Comparison of ENCODE assay signal across 10 cellular contexts in genomic region chr5:124596595-124597388, GRCh38.
DNase-seq lines count a peak whose midpoint lies in the region; ATAC-seq, FAIRE-seq and TF ChIP-seq lines count a peak whose summit lies in the region.
"Had no signal": no experiment of that assay in that cellular context is flagged by ENCODE, and none has a peak within 500 bp of the region (broad histone marks: within the 10 kb centered on the region; RNA-seq: fewer than 3 reads in every experiment).

No MANE protein-coding gene starts in this region.

- H4K20me1 ChIP-seq in DND-41 (ENCODE audit: insufficient read depth, low read length) = no peaks in the 10 kb centered on the region
- H4K20me1 ChIP-seq in endothelial cell of umbilical vein (replicated peaks; ENCODE audit: control insufficient read depth, extremely low read depth, insufficient read depth, low read length) = no peaks in the 10 kb centered on the region
- no peaks in the 10 kb centered on the region for H4K20me1 ChIP-seq in neural progenitor cell (ENCODE audit: low read depth)

- POLR2A ChIA-PET in endothelial cell of umbilical vein (lab: Charles Lee) = interaction anchor here (0.8 to 3.9 kb wide), 4 partner anchors 54 to 926 kb away, joined by 3 to 27 read pairs (median 4); no protein-coding TSS in a partner anchor

- H3K27me3 Mint-ChIP-seq in neural progenitor cell (ENCODE audit: insufficient read depth, low read depth) = no peaks in the 10 kb centered on the region

- H3K9me3 Mint-ChIP-seq in neural progenitor cell = no peaks in the 10 kb centered on the region
- H3K9me3 Mint-ChIP-seq: activated naive CD4-positive, alpha-beta T cell treated with anti-CD3 and anti-CD28 coated beads, Interleukin-2, amount 10 ng/mL, durations not matched to agents 7 days and 5 days had no signal

- no peak for TF ChIP-seq EP300 in esophagus muscularis mucosa (IDR thresholded peaks at IDR 0.05)

- 0 out of 2 replicates have a peak overlapping the region, but pooled peaks have one; percentile 1 for H3K27ac ChIP-seq in DND-41 (ENCODE audit: low read length)
- peak overlapping the region; percentile 99 for H3K27ac ChIP-seq in endothelial cell of umbilical vein (ENCODE audit: insufficient read depth, low read depth, low read length)
- H3K27ac ChIP-seq in neural progenitor cell = no peak overlapping the region
- H3K27ac ChIP-seq in gastrocnemius medialis = no peak overlapping the region
- H3K27ac ChIP-seq in esophagus muscularis mucosa (replicated peaks in 1 of 4) = no peak overlapping the region
- H3K27ac ChIP-seq: thoracic aorta had no signal

- H2AFZ ChIP-seq in DND-41 (ENCODE audit: low read depth, low read length) = no peak overlapping the region
- H2AFZ ChIP-seq in endothelial cell of umbilical vein (ENCODE audit: low read depth, low read length) = peak overlapping the region; percentile 44
- H2AFZ ChIP-seq in neural progenitor cell (replicated peaks) = no peak overlapping the region

- in situ Hi-C loops in gastrocnemius medialis (cut with MboI; ENCODE audit: low sequenced_read_pairs in 4 of 4) = no loop called here

- TSS peak; percentile 56 for BruUV-seq in endothelial cell of umbilical vein (replicated peaks; lab: Mats Ljungman, UMichigan)

- no peaks in the 10 kb centered on the region for H3K36me3 Mint-ChIP-seq in neural progenitor cell
- H3K36me3 Mint-ChIP-seq: activated naive CD4-positive, alpha-beta T cell treated with anti-CD3 and anti-CD28 coated beads, Interleukin-2, amount 10 ng/mL, durations not matched to agents 7 days and 5 days had no signal

- no peak for TF ChIP-seq POLR2A in endothelial cell of umbilical vein (IDR thresholded peaks at IDR 0.05; ENCODE audit: low read depth, low read length)
- TF ChIP-seq POLR2A in gastrocnemius medialis (IDR thresholded peaks at IDR 0.05) = no peak
- no peak for TF ChIP-seq POLR2A in esophagus muscularis mucosa (IDR thresholded peaks at IDR 0.05; ENCODE audit: low read depth)

- TF ChIP-seq CTCF in DND-41 (IDR thresholded peaks at IDR 0.05; ENCODE audit: borderline replicate concordance, extremely low read depth, low read length, poor library complexity, severe bottlenecking) (no peak), endothelial cell of umbilical vein (IDR thresholded peaks at IDR 0.05; ENCODE audit: extremely low read depth in 1 of 2, insufficient read depth in 1 of 2, low read depth in 1 of 2, low read length in 2 of 2) (no peak), neural progenitor cell (IDR thresholded peaks at IDR 0.05) (no peak), gastrocnemius medialis (IDR thresholded peaks at IDR 0.05 in 4 of 5, conservative IDR thresholded peaks at IDR 0.05 in 1 of 5) (no peak), esophagus muscularis mucosa (IDR thresholded peaks at IDR 0.05) (no peak)

- H3K4me3 Mint-ChIP-seq in neural progenitor cell = no peak overlapping the region
- H3K4me3 Mint-ChIP-seq: activated naive CD4-positive, alpha-beta T cell treated with anti-CD3 and anti-CD28 coated beads, Interleukin-2, amount 10 ng/mL, durations not matched to agents 7 days and 5 days had no signal

- H3K36me3 ChIP-seq in DND-41 (ENCODE audit: insufficient read depth, low read length) = no peaks in the 10 kb centered on the region
- no peaks in the 10 kb centered on the region for H3K36me3 ChIP-seq in MG63
- no peaks in the 10 kb centered on the region for H3K36me3 ChIP-seq in endothelial cell of umbilical vein (ENCODE audit: control insufficient read depth in 2 of 2, extremely low read depth in 1 of 2, insufficient read depth in 2 of 2, low read length in 2 of 2)
- H3K36me3 ChIP-seq in neural progenitor cell = no peaks in the 10 kb centered on the region
- no peaks in the 10 kb centered on the region for H3K36me3 ChIP-seq in gastrocnemius medialis
- H3K36me3 ChIP-seq in esophagus muscularis mucosa = no peaks in the 10 kb centered on the region
- H3K36me3 ChIP-seq: thoracic aorta had no signal

- H3F3A ChIP-seq in neural progenitor cell (ENCODE audit: low read depth) = no peaks in the 10 kb centered on the region

- H3K4me3 ChIP-seq in DND-41 (ENCODE audit: low read depth in 1 of 2, low read length in 2 of 2) = no peak overlapping the region
- H3K4me3 ChIP-seq in MG63 = no peak overlapping the region
- H3K4me3 ChIP-seq in endothelial cell of umbilical vein (replicated peaks in 1 of 3; ENCODE audit: insufficient read depth in 1 of 3, low read depth in 1 of 3, low read length in 3 of 3) = no peak overlapping the region
- no peak overlapping the region for H3K4me3 ChIP-seq in neural progenitor cell
- no peak overlapping the region for H3K4me3 ChIP-seq in gastrocnemius medialis
- H3K4me3 ChIP-seq in esophagus muscularis mucosa = no peak overlapping the region
- H3K4me3 ChIP-seq: thoracic aorta had no signal

- FAIRE-seq in endothelial cell of umbilical vein (lab: Jason Lieb, UNC) = peak; percentile 91

- WGBS in esophagus muscularis mucosa = 66% methylated on average over 4 of the region's 4 CpGs

- CTCF ChIA-PET in endothelial cell of umbilical vein (lab: Charles Lee) = interaction anchor here (0.6 to 1.0 kb wide), 6 partner anchors 23 to 925 kb away, joined by 3 to 4 read pairs (median 3); no protein-coding TSS in a partner anchor

- ATAC-seq in DND-41 (ENCODE audit: insufficient read depth, low read depth) = 0 out of 3 replicates have a peak, but pooled peaks have one; percentile 18
- ATAC-seq in GM21447 (IDR thresholded peaks at IDR 0.05; ENCODE audit: unreplicated experiment) = no peak
- no peak for ATAC-seq in gastrocnemius medialis

- no peak overlapping the region for H3K4me2 ChIP-seq in DND-41 (ENCODE audit: insufficient read depth, low read length)
- H3K4me2 ChIP-seq in endothelial cell of umbilical vein (ENCODE audit: insufficient read depth, low read length) = peak overlapping the region; percentile 61
- H3K4me2 ChIP-seq in neural progenitor cell = peak overlapping the region; percentile 32

- DNase-seq in DND-41 (no peak), MG63 (peak; percentile 60), endothelial cell of umbilical vein (ENCODE audit: low read depth, low spot score) (peak; percentile 93), neural progenitor cell (ENCODE audit: low spot score) (no peak), gastrocnemius medialis (no peak), esophagus muscularis mucosa (ENCODE audit: extremely low spot score) (no peak)
- DNase-seq in stimulated activated CD4-positive, alpha-beta T cell treated with anti-CD3 and anti-CD28 coated beads, Interleukin-4, amount 100 ng/mL, for 4 hours = no peak
- DNase-seq: activated naive CD4-positive, alpha-beta T cell treated with anti-CD3 and anti-CD28 coated beads, Interleukin-2, amount 10 ng/mL, durations not matched to agents 7 days and 5 days had no signal

- H3K9me1 ChIP-seq in endothelial cell of umbilical vein (replicated peaks; ENCODE audit: control insufficient read depth, extremely low read depth, insufficient read depth, low read length) = no peaks in the 10 kb centered on the region

- H3K4me1 Mint-ChIP-seq in neural progenitor cell = peaks cover 31% of the 10 kb centered on the region
- H3K4me1 Mint-ChIP-seq: activated naive CD4-positive, alpha-beta T cell treated with anti-CD3 and anti-CD28 coated beads, Interleukin-2, amount 10 ng/mL, durations not matched to agents 7 days and 5 days had no signal

- dilution Hi-C loops in endothelial cell of umbilical vein (cut with MboI; ENCODE audit: extremely low pct_ligation_motif_present, low sequenced_read_pairs) = no loop called here

- H3K27ac Mint-ChIP-seq in neural progenitor cell = no peak overlapping the region
- H3K27ac Mint-ChIP-seq: activated naive CD4-positive, alpha-beta T cell treated with anti-CD3 and anti-CD28 coated beads, Interleukin-2, amount 10 ng/mL, durations not matched to agents 7 days and 5 days had no signal

- no peaks in the 10 kb centered on the region for H3K27me3 ChIP-seq in DND-41 (ENCODE audit: insufficient read depth, low read length, poor library complexity)
- no peaks in the 10 kb centered on the region for H3K27me3 ChIP-seq in MG63
- H3K27me3 ChIP-seq in endothelial cell of umbilical vein (ENCODE audit: control insufficient read depth in 2 of 2, insufficient read depth in 2 of 2, low read length in 2 of 2) = no peaks in the 10 kb centered on the region
- no peaks in the 10 kb centered on the region for H3K27me3 ChIP-seq in neural progenitor cell
- H3K27me3 ChIP-seq in gastrocnemius medialis = no peaks in the 10 kb centered on the region
- no peaks in the 10 kb centered on the region for H3K27me3 ChIP-seq in esophagus muscularis mucosa

- H3K79me2 ChIP-seq in DND-41 (ENCODE audit: insufficient read depth, low read length) = no peaks in the 10 kb centered on the region
- H3K79me2 ChIP-seq in endothelial cell of umbilical vein (ENCODE audit: control insufficient read depth, insufficient read depth, low read length) = no peaks in the 10 kb centered on the region
- H3K79me2 ChIP-seq in neural progenitor cell (ENCODE audit: low read depth) = no peaks in the 10 kb centered on the region

- H3K4me1 ChIP-seq in DND-41 (ENCODE audit: insufficient read depth, low read length) (peaks cover 46% of the 10 kb centered on the region), endothelial cell of umbilical vein (ENCODE audit: control insufficient read depth, extremely low read depth, insufficient read depth, low read length) (peaks cover 45% of the 10 kb centered on the region), neural progenitor cell (peaks cover 29% of the 10 kb centered on the region), gastrocnemius medialis (peaks cover 19 to 23% of the 10 kb centered on the region in 2 donors), esophagus muscularis mucosa (peaks cover 15 to 28% (median 18%) of the 10 kb centered on the region in 4 donors)

- H3K9ac ChIP-seq in DND-41 (ENCODE audit: low read depth, low read length) = no peak overlapping the region
- peak overlapping the region; percentile 82 for H3K9ac ChIP-seq in endothelial cell of umbilical vein (replicated peaks; ENCODE audit: extremely low read depth, insufficient read depth, low read length)
- no peak overlapping the region for H3K9ac ChIP-seq in neural progenitor cell

- H3K9me3 ChIP-seq in DND-41 (ENCODE audit: insufficient read depth, low read length, severe bottlenecking) (no peaks in the 10 kb centered on the region), MG63 (no peaks in the 10 kb centered on the region), endothelial cell of umbilical vein (replicated peaks; ENCODE audit: control insufficient read depth, insufficient read depth, low read length) (no peaks in the 10 kb centered on the region), neural progenitor cell (ENCODE audit: low read depth) (no peaks in the 10 kb centered on the region), gastrocnemius medialis (no peaks in the 10 kb centered on the region), esophagus muscularis mucosa (no peaks in the 10 kb centered on the region)
- H3K9me3 ChIP-seq: thoracic aorta had no signal

- intact Hi-C loops in endothelial cell of umbilical vein (cut with micrococcal nuclease) (loop anchor here (1.0 to 10.0 kb wide), 14 partner anchors 9 to 956 kb away; no protein-coding TSS in a partner anchor), gastrocnemius medialis (cut with DNase I; ENCODE audit: low total_unique reads) (no loop called here), esophagus muscularis mucosa (cut with DNase I) (no loop called here)

TF ChIP-seq in endothelial cell of umbilical vein, 7 proteins besides CTCF, POLR2A, EP300 and RAD21 (continues in another document):
- TF ChIP-seq EZH2 (IDR thresholded peaks at IDR 0.05; ENCODE audit: borderline replicate concordance, low read depth, low read length, severe bottlenecking) = no peak
- no peak for TF ChIP-seq POLR2AphosphoS5 (IDR thresholded peaks at IDR 0.05; ENCODE audit: insufficient read depth, low read depth, low read length)

Comparison
In these comparisons a context has a peak if more than half of its experiments do, and no peak if none do; other contexts are left out.
1. DNase-seq: peak in MG63 (single experiment) and endothelial cell of umbilical vein (single experiment); none in DND-41 (single experiment), neural progenitor cell (single experiment), stimulated activated CD4-positive, alpha-beta T cell treated with anti-CD3 and anti-CD28 coated beads, Interleukin-4, amount 100 ng/mL, for 4 hours (0 of 2), gastrocnemius medialis (0 of 2) and esophagus muscularis mucosa (single experiment).
2. H3K27ac ChIP-seq: peak in DND-41 (single experiment) and endothelial cell of umbilical vein (single experiment); none in neural progenitor cell (single experiment), gastrocnemius medialis (0 of 4) and esophagus muscularis mucosa (0 of 4).